In genomic region chr1:15004396-15004795, GRCh38 we compare ENCODE assay signal across 14 cellular contexts.
"Had no signal": no experiment of that assay in that cellular context is flagged by ENCODE, and none has a peak within 500 bp of the region (broad histone marks: within the 10 kb centered on the region; RNA-seq: fewer than 3 reads in every experiment).

No MANE protein-coding gene starts in this region.

- DNase-seq: activated CD4-positive, alpha-beta T cell treated with anti-CD3 and anti-CD28 coated beads for 48 hours; activated CD8-positive, alpha-beta memory T cell treated with anti-CD3 and anti-CD28 coated beads, Interleukin-2, amount 50 U/mL, for 4 hours; activated CD8-positive, alpha-beta T cell treated with anti-CD3 and anti-CD28 coated beads, Interleukin-2, amount 10 ng/mL, durations not matched to agents 7 days and 5 days; activated gamma-delta T cell; activated T-cell treated with anti-CD3 and anti-CD28 coated beads, Interleukin-2, amount 50 U/mL, for 48 hours; central memory CD4-positive, alpha-beta T cell; effector memory CD4-positive, alpha-beta T cell; left lung; naive B cell; stimulated activated CD4-positive, alpha-beta T cell treated with anti-CD3 and anti-CD28 coated beads, Interleukin-12 subunit alpha, Interleukin-12 subunit beta, amount 100 ng/mL, for 4 hours; stimulated activated CD4-positive, alpha-beta T cell treated with anti-CD3 and anti-CD28 coated beads, Interleukin-2, amount 100 ng/mL, for 24 hours; T-helper 17 cell had no signal

- H3K36me3 Mint-ChIP-seq: activated naive CD4-positive, alpha-beta T cell treated with anti-CD3 and anti-CD28 coated beads, Interleukin-2, amount 50 U/mL, for 72 hours; naive B cell; stimulated activated effector memory CD8-positive, alpha-beta T cell treated with anti-CD3 and anti-CD28 coated beads, Interleukin-12 subunit alpha, Interleukin-12 subunit beta, amount 100 ng/mL, for 72 hours had no signal

- H3K27ac Mint-ChIP-seq: activated CD8-positive, alpha-beta T cell treated with anti-CD3 and anti-CD28 coated beads, Interleukin-2, amount 10 ng/mL, durations not matched to agents 7 days and 5 days; activated naive CD4-positive, alpha-beta T cell treated with anti-CD3 and anti-CD28 coated beads, Interleukin-2, amount 50 U/mL, for 72 hours; naive B cell; stimulated activated effector memory CD8-positive, alpha-beta T cell treated with anti-CD3 and anti-CD28 coated beads, Interleukin-12 subunit alpha, Interleukin-12 subunit beta, amount 100 ng/mL, for 72 hours; T-helper 17 cell had no signal

- H3K9me3 Mint-ChIP-seq: activated naive CD4-positive, alpha-beta T cell treated with anti-CD3 and anti-CD28 coated beads, Interleukin-2, amount 50 U/mL, for 72 hours; stimulated activated effector memory CD8-positive, alpha-beta T cell treated with anti-CD3 and anti-CD28 coated beads, Interleukin-12 subunit alpha, Interleukin-12 subunit beta, amount 100 ng/mL, for 72 hours had no signal

- H3K4me1 Mint-ChIP-seq: naive B cell; stimulated activated effector memory CD8-positive, alpha-beta T cell treated with anti-CD3 and anti-CD28 coated beads, Interleukin-12 subunit alpha, Interleukin-12 subunit beta, amount 100 ng/mL, for 72 hours; T-helper 17 cell had no signal

- H3K4me3 Mint-ChIP-seq: activated CD8-positive, alpha-beta T cell treated with anti-CD3 and anti-CD28 coated beads, Interleukin-2, amount 10 ng/mL, durations not matched to agents 7 days and 5 days; naive B cell; stimulated activated effector memory CD8-positive, alpha-beta T cell treated with anti-CD3 and anti-CD28 coated beads, Interleukin-12 subunit alpha, Interleukin-12 subunit beta, amount 100 ng/mL, for 72 hours; T-helper 17 cell had no signal
